8 cellular contexts compared by ENCODE assay signal in genomic region chr15:97909291-97909891, GRCh38. TPM values are rescaled to one million over a fixed set of nuclear protein-coding genes. Genes with fewer than 3 reads are reported as not detected.
DNase-seq lines count a peak whose midpoint lies in the region; ATAC-seq and TF ChIP-seq lines count a peak whose summit lies in the region.

No MANE protein-coding gene starts in this region.

- H3F3A ChIP-seq in SU-DHL-6 (ENCODE audit: insufficient read depth) (no peaks in the 10 kb centered on the region), smooth muscle cell (ENCODE audit: low read depth) (no peaks in the 10 kb centered on the region)

- DNase-seq in GM10266 (ENCODE audit: extremely low spot score) = peak; percentile 65
- DNase-seq in KG1 (lab: John Stamatoyannopoulos, UW) = peak; percentile 76
- peak in 1 of 2 donors; percentile 67 for DNase-seq in ascending aorta (ENCODE audit: low spot score in 2 of 2)
- peak; percentile 81 for DNase-seq in hepatocyte (ENCODE audit: low spot score)
- DNase-seq in smooth muscle cell (lab: John Stamatoyannopoulos, UW; ENCODE audit: unreplicated experiment) = peak; percentile 5
- DNase-seq in NCI-H510A (lab: John Stamatoyannopoulos, UW) = no peak

- peak; percentile 93 for ATAC-seq in GM21723 (IDR thresholded peaks at IDR 0.05; ENCODE audit: unreplicated experiment)

- no peak overlapping the region for H3K27ac ChIP-seq in SU-DHL-6 (ENCODE audit: low read depth, low read length)
- no peak overlapping the region for H3K27ac ChIP-seq in ascending aorta
- H3K27ac ChIP-seq in hepatocyte = no peak overlapping the region
- H3K27ac ChIP-seq in smooth muscle cell (ENCODE audit: low read depth) = no peak overlapping the region

- H4K20me1 ChIP-seq in SU-DHL-6 (ENCODE audit: low read depth, low read length) (no peaks in the 10 kb centered on the region), hepatocyte (ENCODE audit: insufficient read depth, poor library complexity, severe bottlenecking) (no peaks in the 10 kb centered on the region), smooth muscle cell (ENCODE audit: low read depth) (no peaks in the 10 kb centered on the region)

- H3K4me1 ChIP-seq in ascending aorta (no peaks in the 10 kb centered on the region), hepatocyte (ENCODE audit: insufficient read depth) (no peaks in the 10 kb centered on the region), smooth muscle cell (ENCODE audit: low read depth) (no peaks in the 10 kb centered on the region)

- H3K4me2 ChIP-seq in SU-DHL-6 (ENCODE audit: low read depth, low read length, poor library complexity, severe bottlenecking) = no peak overlapping the region
- no peak overlapping the region for H3K4me2 ChIP-seq in hepatocyte
- no peak overlapping the region for H3K4me2 ChIP-seq in smooth muscle cell

- no peak overlapping the region for H2AFZ ChIP-seq in SU-DHL-6 (ENCODE audit: low read depth, low read length, severe bottlenecking)
- no peak overlapping the region for H2AFZ ChIP-seq in hepatocyte
- H2AFZ ChIP-seq in smooth muscle cell (ENCODE audit: low read depth) = no peak overlapping the region

- no peak overlapping the region for H3K9ac ChIP-seq in SU-DHL-6 (ENCODE audit: low read length)
- no peak overlapping the region for H3K9ac ChIP-seq in smooth muscle cell (ENCODE audit: low read depth)

- H3K9me3 ChIP-seq in SU-DHL-6 (ENCODE audit: insufficient read depth, low read length) (no peaks in the 10 kb centered on the region), ascending aorta (no peaks in the 10 kb centered on the region), hepatocyte (ENCODE audit: low read depth) (no peaks in the 10 kb centered on the region), smooth muscle cell (replicated peaks; ENCODE audit: low read depth) (no peaks in the 10 kb centered on the region)

- no peaks in the 10 kb centered on the region for H3K9me2 ChIP-seq in SU-DHL-6 (replicated peaks; ENCODE audit: insufficient read depth, low read length)
- H3K9me2 ChIP-seq in hepatocyte (replicated peaks; ENCODE audit: insufficient read depth) = no peaks in the 10 kb centered on the region

- 0% methylated on average over 3 of the region's 3 CpGs for WGBS in hepatocyte (ENCODE audit: low lambda C conversion rate, missing lambda C conversion rate)
- 5% methylated on average over 3 of the region's 3 CpGs for WGBS in smooth muscle cell (ENCODE audit: low lambda C conversion rate)

- no peak overlapping the region for H3K4me3 ChIP-seq in SU-DHL-6 (ENCODE audit: insufficient read depth, low read length, poor library complexity, severe bottlenecking)
- H3K4me3 ChIP-seq in ascending aorta = no peak overlapping the region
- no peak overlapping the region for H3K4me3 ChIP-seq in hepatocyte
- no peak overlapping the region for H3K4me3 ChIP-seq in smooth muscle cell

- H3K79me2 ChIP-seq in SU-DHL-6 (ENCODE audit: insufficient read depth, low read length) = no peaks in the 10 kb centered on the region
- no peaks in the 10 kb centered on the region for H3K79me2 ChIP-seq in hepatocyte
- no peaks in the 10 kb centered on the region for H3K79me2 ChIP-seq in smooth muscle cell (ENCODE audit: low read depth)

- no peaks in the 10 kb centered on the region for H3K27me3 ChIP-seq in SU-DHL-6 (ENCODE audit: low read length)
- H3K27me3 ChIP-seq in ascending aorta = no peaks in the 10 kb centered on the region
- peaks cover 43% of the 10 kb centered on the region for H3K27me3 ChIP-seq in hepatocyte
- H3K27me3 ChIP-seq in smooth muscle cell (ENCODE audit: low read depth) = peaks cover 56% of the 10 kb centered on the region

- H3K36me3 ChIP-seq in SU-DHL-6 (ENCODE audit: low read length) (no peaks in the 10 kb centered on the region), ascending aorta (no peaks in the 10 kb centered on the region), hepatocyte (replicated peaks; ENCODE audit: insufficient read depth, low read depth) (no peaks in the 10 kb centered on the region), smooth muscle cell (ENCODE audit: low read depth) (no peaks in the 10 kb centered on the region)

- TF ChIP-seq CTCF in GM10266 (IDR thresholded peaks at IDR 0.05; ENCODE audit: control insufficient read depth, insufficient read depth, low read depth, missing control alignments) = peak; percentile 83
- TF ChIP-seq CTCF in SU-DHL-6 (IDR thresholded peaks at IDR 0.05; ENCODE audit: insufficient read depth, low read length, poor library complexity, severe bottlenecking) = peak; percentile 76
- peak; percentile 31 to 69 (median 66) for TF ChIP-seq CTCF in ascending aorta (IDR thresholded peaks at IDR 0.05)
- peak; percentile 94 for TF ChIP-seq CTCF in hepatocyte (IDR thresholded peaks at IDR 0.05; ENCODE audit: poor library complexity)
- TF ChIP-seq CTCF in smooth muscle cell (IDR thresholded peaks at IDR 0.05; ENCODE audit: borderline replicate concordance, insufficient read depth, poor library complexity, severe bottlenecking) = peak; percentile 95

- intact Hi-C loops in ascending aorta (cut with DNase I) = loop anchor here (5.0 to 10.0 kb wide), 2 partner anchors 383 to 515 kb away; no protein-coding TSS in a partner anchor

RNA-seq across cellular contexts. Expression of gene ARRDC4, which starts 51.1 kb away (rescaled TPM):
- 29.7 TPM for total RNA-seq in ascending aorta
- 30.5 and 35.3 TPM in 2 replicates for total RNA-seq in hepatocyte
- polyA plus RNA-seq in hepatocyte = 13.3 and 16.9 TPM in 2 replicates
- 98.1 and 114 TPM in 2 replicates for total RNA-seq in smooth muscle cell
- 26.9 and 46.9 TPM in 2 replicates for polyA plus RNA-seq in smooth muscle cell
